29 cellular contexts compared by ENCODE assay signal in genomic region chr1:233916706-233917105, GRCh38. TPM values are rescaled to one million over a fixed set of nuclear protein-coding genes. Genes with fewer than 3 reads are reported as not detected.
A peak's percentile ranks its signal among the peaks of the same experiment; 100 is the strongest.
DNase-seq lines count a peak whose midpoint lies in the region; ATAC-seq and TF ChIP-seq lines count a peak whose summit lies in the region.
"Had no signal": no experiment of that assay in that cellular context is flagged by ENCODE, and none has a peak within 500 bp of the region (broad histone marks: within the 10 kb centered on the region; RNA-seq: fewer than 3 reads in every experiment).

No MANE protein-coding gene starts in this region.

- no peak overlapping the region for H3K4me3 Mint-ChIP-seq in natural killer cell treated with Interleukin-12 subunit alpha and Interleukin-12 subunit beta and Interleukin-15 and Interleukin-18, amount 100 ng/mL, for 72 hours

- TF ChIP-seq CTCF in PC-9 (conservative IDR thresholded peaks at IDR 0.05) (no peak), suprapubic skin (IDR thresholded peaks at IDR 0.05) (no peak)

- TF ChIP-seq EP300 in suprapubic skin (IDR thresholded peaks at IDR 0.05) = no peak

- H3K27me3 ChIP-seq in PC-9 (ENCODE audit: insufficient read depth, low read depth) = no peaks in the 10 kb centered on the region
- H3K27me3 ChIP-seq in suprapubic skin = no peaks in the 10 kb centered on the region
- no peaks in the 10 kb centered on the region for H3K27me3 ChIP-seq in effector memory CD4-positive, alpha-beta T cell (replicated peaks; ENCODE audit: control insufficient read depth, insufficient read depth, low read length, poor library complexity, severe bottlenecking)
- H3K27me3 ChIP-seq: uterus had no signal

- H3K9me3 Mint-ChIP-seq in natural killer cell treated with Interleukin-12 subunit alpha and Interleukin-12 subunit beta and Interleukin-15 and Interleukin-18, amount 100 ng/mL, for 72 hours = peaks cover 3% of the 10 kb centered on the region

- TF ChIP-seq POLR2A in suprapubic skin (IDR thresholded peaks at IDR 0.05) = no peak

- H4K20me1 ChIP-seq in PC-9 (ENCODE audit: insufficient read depth) = no peaks in the 10 kb centered on the region

- CTCF ChIA-PET in PC-9 (lab: Charles Lee) = interaction anchor here (0.6 kb wide), 1 partner anchor 149 kb away, joined by 3 read pairs; no protein-coding TSS in a partner anchor

- 71% methylated on average over 5 of the region's 5 CpGs for WGBS in suprapubic skin

- H3K36me3 ChIP-seq in PC-9 (ENCODE audit: low read depth) (no peaks in the 10 kb centered on the region), suprapubic skin (no peaks in the 10 kb centered on the region)
- no peaks in the 10 kb centered on the region for H3K36me3 ChIP-seq in effector memory CD4-positive, alpha-beta T cell (ENCODE audit: control insufficient read depth, insufficient read depth, low read length)
- H3K36me3 ChIP-seq: thoracic aorta, uterus had no signal

- no peaks in the 10 kb centered on the region for H3K4me1 Mint-ChIP-seq in natural killer cell treated with Interleukin-12 subunit alpha and Interleukin-12 subunit beta and Interleukin-15 and Interleukin-18, amount 100 ng/mL, for 72 hours (ENCODE audit: low read depth in 2 of 2)
- H3K4me1 Mint-ChIP-seq: IgD-negative memory B cell had no signal

- POLR2A ChIA-PET in PC-9 (lab: Charles Lee; ENCODE audit: unreplicated experiment) = no interaction called here

- no peak overlapping the region for H3K27ac ChIP-seq in PC-9
- no peak overlapping the region for H3K27ac ChIP-seq in suprapubic skin
- H3K27ac ChIP-seq in effector memory CD4-positive, alpha-beta T cell (ENCODE audit: insufficient read depth, low read length, poor library complexity, severe bottlenecking) = no peak overlapping the region
- H3K27ac ChIP-seq: coronary artery, thoracic aorta, uterus had no signal

- H3K9me2 ChIP-seq in PC-9 (ENCODE audit: insufficient read depth) = no peaks in the 10 kb centered on the region

- no peaks in the 10 kb centered on the region for H3K36me3 Mint-ChIP-seq in natural killer cell treated with Interleukin-12 subunit alpha and Interleukin-12 subunit beta and Interleukin-15 and Interleukin-18, amount 100 ng/mL, for 72 hours
- H3K36me3 Mint-ChIP-seq: activated naive CD4-positive, alpha-beta T cell treated with anti-CD3 and anti-CD28 coated beads, Interleukin-2, amount 50 U/mL, for 72 hours; IgD-negative memory B cell had no signal

- peaks cover 5% of the 10 kb centered on the region for H3K4me1 ChIP-seq in PC-9 (replicated peaks; ENCODE audit: insufficient read depth)
- no peaks in the 10 kb centered on the region for H3K4me1 ChIP-seq in suprapubic skin
- H3K4me1 ChIP-seq in effector memory CD4-positive, alpha-beta T cell (ENCODE audit: control insufficient read depth, insufficient read depth, low read length, poor library complexity, severe bottlenecking) = no peaks in the 10 kb centered on the region
- H3K4me1 ChIP-seq: uterus had no signal

- H2AFZ ChIP-seq in PC-9 = no peak overlapping the region

- intact Hi-C loops in PC-9 (cut with micrococcal nuclease; ENCODE audit: unreplicated experiment) = no loop called here

- ATAC-seq in natural killer cell treated with Interleukin-12 subunit alpha and Interleukin-12 subunit beta and Interleukin-15 and Interleukin-18, amount 100 ng/mL, for 72 hours = no peak
- ATAC-seq: activated naive CD4-positive, alpha-beta T cell treated with anti-CD3 and anti-CD28 coated beads, Interleukin-2, amount 50 U/mL, for 72 hours; right cardiac atrium had no signal

- H3K79me2 ChIP-seq in PC-9 (ENCODE audit: low read depth) = no peaks in the 10 kb centered on the region

- no peak overlapping the region for H3K27ac Mint-ChIP-seq in natural killer cell treated with Interleukin-12 subunit alpha and Interleukin-12 subunit beta and Interleukin-15 and Interleukin-18, amount 100 ng/mL, for 72 hours
- H3K27ac Mint-ChIP-seq: activated naive CD4-positive, alpha-beta T cell treated with anti-CD3 and anti-CD28 coated beads, Interleukin-2, amount 50 U/mL, for 72 hours; IgD-negative memory B cell had no signal

- H3K9me3 ChIP-seq in PC-9 (ENCODE audit: insufficient read depth, low read depth) (no peaks in the 10 kb centered on the region), suprapubic skin (no peaks in the 10 kb centered on the region)
- no peaks in the 10 kb centered on the region for H3K9me3 ChIP-seq in effector memory CD4-positive, alpha-beta T cell (ENCODE audit: control insufficient read depth, low read length)
- H3K9me3 ChIP-seq: thoracic aorta, uterus had no signal

- H3K4me3 ChIP-seq in PC-9 = no peak overlapping the region
- H3K4me3 ChIP-seq in suprapubic skin = no peak overlapping the region
- H3K4me3 ChIP-seq in effector memory CD4-positive, alpha-beta T cell (ENCODE audit: insufficient read depth, low read depth, low read length, poor library complexity, severe bottlenecking) = no peak overlapping the region
- H3K4me3 ChIP-seq: coronary artery, smooth muscle cell, thoracic aorta, uterus had no signal

- H3K27me3 Mint-ChIP-seq in natural killer cell treated with Interleukin-12 subunit alpha and Interleukin-12 subunit beta and Interleukin-15 and Interleukin-18, amount 100 ng/mL, for 72 hours = no peaks in the 10 kb centered on the region

- H3K4me2 ChIP-seq in PC-9 = 0 out of 2 replicates have a peak overlapping the region, but pooled peaks have one; percentile 2
- H3K4me2 ChIP-seq: smooth muscle cell had no signal

- peak; percentile 13 for DNase-seq in EL
- DNase-seq in PC-9 = peak in 1 of 2 experiments; percentile 55
- peak; percentile 66 for DNase-seq in astrocyte of the hippocampus (ENCODE audit: low read depth, low spot score)
- DNase-seq in renal cortical epithelial cell (ENCODE audit: low read depth) = peak; percentile 43
- DNase-seq in suprapubic skin (ENCODE audit: low spot score in 2 of 2) = no peak
- DNase-seq in natural killer cell treated with Interleukin-12 subunit alpha and Interleukin-12 subunit beta and Interleukin-15 and Interleukin-18, amount 100 ng/mL, for 72 hours (ENCODE audit: low spot score) = no peak
- DNase-seq in effector memory CD4-positive, alpha-beta T cell = no peak
- DNase-seq: activated CD4-positive, alpha-beta T cell treated with anti-CD3 and anti-CD28 coated beads for 48 hours; activated effector memory CD4-positive, alpha-beta T cell treated with Interleukin-2 at 50 U/mL for 16 hours; activated T-cell treated with anti-CD3 and anti-CD28 coated beads, Interleukin-2, amount 50 U/mL, for 1 hour; amygdala; effector CD8-positive, alpha-beta T cell; erythroblast; GF-D8; NCI-H1092 treated with DMSO at 0.1 percent for 48 hours; NCI-H1930; NCI-H2171 treated with DMSO at 0.1 percent for 48 hours; NCI-H510A treated with DMSO at 0.1 percent for 48 hours; right cardiac atrium; SIG-M5; stimulated activated naive CD4-positive, alpha-beta T cell treated with Interleukin-2 at 50 U/mL for 16 hours; uterus had no signal

- no TSS peak for BruUV-seq in PC-9 (replicated peaks; lab: Mats Ljungman, UMichigan)

- no peaks in the 10 kb centered on the region for H3F3A ChIP-seq in PC-9 (ENCODE audit: insufficient read depth, low read depth)

RNA-seq across cellular contexts. Expression of gene SLC35F3, which starts 12.2 kb away (rescaled TPM):
- total RNA-seq in PC-9 (2021) (6.1 and 6.4 TPM in 2 replicates), renal cortical epithelial cell (2.7 and 8.3 TPM in 2 replicates), suprapubic skin (1 to 10 TPM in 1 of 4 donors, under 1 TPM in 3; 0.36 to 1.4 (median 0.54) TPM)
- under 1 TPM; 0.14 to 0.56 TPM for total RNA-seq in natural killer cell treated with Interleukin-12 subunit alpha and Interleukin-12 subunit beta and Interleukin-15 and Interleukin-18, amount 100 ng/mL, for 72 hours
- total RNA-seq: cardiac septum, myocyte, thoracic aorta had no signal

Comparison
In these comparisons a context has a peak if more than half of its experiments do, and no peak if none do; other contexts are left out.
1. DNase-seq: peak in EL (single experiment), astrocyte of the hippocampus (single experiment) and renal cortical epithelial cell (single experiment); none in suprapubic skin (0 of 2), natural killer cell treated with Interleukin-12 subunit alpha and Interleukin-12 subunit beta and Interleukin-15 and Interleukin-18, amount 100 ng/mL, for 72 hours (single experiment) and effector memory CD4-positive, alpha-beta T cell (0 of 3).